Comparison of ENCODE assay signal across 16 cellular contexts in the genomic region with DNA sequence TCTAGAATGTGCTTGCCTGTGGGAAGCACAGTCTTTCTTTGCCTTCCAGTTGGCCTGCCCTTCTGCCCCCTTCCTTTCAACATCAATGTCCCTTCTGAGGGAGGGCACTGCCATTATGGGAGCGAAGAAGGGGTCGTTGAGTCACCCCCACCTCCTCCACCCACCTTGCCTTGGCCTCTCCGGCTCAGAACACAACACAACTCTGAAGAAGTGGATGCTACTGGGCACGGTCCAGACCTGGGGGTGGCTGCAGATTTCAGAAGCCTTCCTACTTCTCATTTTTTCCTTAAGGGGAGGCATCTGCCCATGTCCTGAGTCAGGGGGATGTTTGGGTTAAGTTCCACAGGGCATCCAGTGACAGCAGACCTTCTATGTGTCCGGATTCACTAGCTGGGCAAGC.
A peak's percentile ranks its signal among the peaks of the same experiment; 100 is the strongest.
DNase-seq lines count a peak whose midpoint lies in the region; ATAC-seq and TF ChIP-seq lines count a peak whose summit lies in the region.
"Had no signal": no experiment of that assay in that cellular context is flagged by ENCODE, and none has a peak within 500 bp of the region (broad histone marks: within the 10 kb centered on the region; RNA-seq: fewer than 3 reads in every experiment).

No MANE protein-coding gene starts in this region.

- peak overlapping the region; percentile 98 for H3K27ac ChIP-seq in stomach smooth muscle (ENCODE audit: low read length)
- H3K27ac ChIP-seq in CD8-positive, alpha-beta memory T cell (ENCODE audit: low read depth, low read length): no peak overlapping the region
- H3K27ac ChIP-seq: BLaER1 had no signal

- peaks cover 87% of the 10 kb centered on the region for H3K4me1 ChIP-seq in stomach smooth muscle (ENCODE audit: control insufficient read depth, insufficient read depth, low read length)
- no peaks in the 10 kb centered on the region for H3K4me1 ChIP-seq in CD8-positive, alpha-beta memory T cell (ENCODE audit: insufficient read depth, low read length)

- H3K27ac Mint-ChIP-seq in activated T-cell treated with anti-CD3 and anti-CD28 coated beads, Interleukin-2, amount 50 U/mL, for 24 hours: peak overlapping the region; percentile 53
- peak overlapping the region; percentile 6; the same call in 1 of the 2 replicates for H3K27ac Mint-ChIP-seq in WTC11
- peak overlapping the region in 1 of 8 donors; percentile 63 for H3K27ac Mint-ChIP-seq in CD8-positive, alpha-beta memory T cell

- CTCF ChIA-PET in WTC11 (lab: Charles Lee): interaction anchor here (1.1 to 1.6 kb wide), 2 partner anchors 14 to 17 kb away, joined by 3 to 4 read pairs; no protein-coding TSS in a partner anchor
- CTCF ChIA-PET in CD8-positive, alpha-beta memory T cell (lab: Charles Lee): no interaction called here

- intact Hi-C loops in left colon (cut with DNase I, micrococcal nuclease): no loop called here

- H3K4me3 Mint-ChIP-seq in activated T-cell treated with anti-CD3 and anti-CD28 coated beads, Interleukin-2, amount 50 U/mL, for 24 hours: no peak overlapping the region
- no peak overlapping the region for H3K4me3 Mint-ChIP-seq in activated T-cell treated with anti-CD3 and anti-CD28 coated beads, Interleukin-2, amount 50 U/mL, for 4 hours
- no peak overlapping the region for H3K4me3 Mint-ChIP-seq in WTC11
- no peak overlapping the region for H3K4me3 Mint-ChIP-seq in CD8-positive, alpha-beta memory T cell
- H3K4me3 Mint-ChIP-seq: H9 had no signal

- peaks cover 12% of the 10 kb centered on the region for H3K4me1 Mint-ChIP-seq in activated T-cell treated with anti-CD3 and anti-CD28 coated beads, Interleukin-2, amount 50 U/mL, for 24 hours (ENCODE audit: low read depth)
- H3K4me1 Mint-ChIP-seq in activated T-cell treated with anti-CD3 and anti-CD28 coated beads, Interleukin-2, amount 50 U/mL, for 4 hours (ENCODE audit: low read depth): peaks cover 11% of the 10 kb centered on the region
- peaks cover 49% of the 10 kb centered on the region for H3K4me1 Mint-ChIP-seq in WTC11
- peaks cover 2 to 9% (median 9%) of the 10 kb centered on the region in 3 donors for H3K4me1 Mint-ChIP-seq in CD8-positive, alpha-beta memory T cell

- no peak overlapping the region for H3K9ac ChIP-seq in stomach smooth muscle (ENCODE audit: low read length in 2 of 2)
- H3K9ac ChIP-seq: BLaER1 had no signal

- DNase-seq in activated T-cell treated with anti-CD3 and anti-CD28 coated beads, Interleukin-2, amount 50 U/mL, for 24 hours: no peak
- no peak for DNase-seq in activated T-cell treated with anti-CD3 and anti-CD28 coated beads, Interleukin-2, amount 50 U/mL, for 4 hours
- no peak for DNase-seq in WTC11 (ENCODE audit: low spot score)
- peak; percentile 9 for DNase-seq in islet precursor cell
- no peak for DNase-seq in left colon
- DNase-seq in CD8-positive, alpha-beta memory T cell: no peak
- DNase-seq in DMS53 treated with DMSO at 0.1 percent for 48 hours (lab: John Stamatoyannopoulos, UW; ENCODE audit: unreplicated experiment): no peak
- DNase-seq: 8988T, H9, Kasumi-1, NCI-H1417, NCI-H1930, NCI-H510A treated with DMSO at 0.1 percent for 48 hours, Peyer's patch had no signal

- no peaks in the 10 kb centered on the region for H3K27me3 ChIP-seq in stomach smooth muscle (ENCODE audit: control insufficient read depth in 1 of 2, insufficient read depth in 2 of 2, low read length in 2 of 2)
- no peaks in the 10 kb centered on the region for H3K27me3 ChIP-seq in CD8-positive, alpha-beta memory T cell (ENCODE audit: insufficient read depth, low read length, poor library complexity, severe bottlenecking)
- H3K27me3 ChIP-seq: BLaER1, Peyer's patch had no signal

- ATAC-seq in activated T-cell treated with anti-CD3 and anti-CD28 coated beads, Interleukin-2, amount 50 U/mL, for 4 hours: no peak
- ATAC-seq in WTC11: no peak
- no peak for ATAC-seq in left colon

- no peak for TF ChIP-seq CTCF in WTC11 (IDR thresholded peaks at IDR 0.05)

- no peak overlapping the region for H3K4me3 ChIP-seq in stomach smooth muscle (ENCODE audit: low read length in 2 of 2)
- no peak overlapping the region for H3K4me3 ChIP-seq in CD8-positive, alpha-beta memory T cell (ENCODE audit: low read length)
- H3K4me3 ChIP-seq: BLaER1, Peyer's patch had no signal

- peaks cover 21% of the 10 kb centered on the region for H3K36me3 Mint-ChIP-seq in activated T-cell treated with anti-CD3 and anti-CD28 coated beads, Interleukin-2, amount 50 U/mL, for 24 hours (ENCODE audit: low read depth)
- H3K36me3 Mint-ChIP-seq in activated T-cell treated with anti-CD3 and anti-CD28 coated beads, Interleukin-2, amount 50 U/mL, for 4 hours (ENCODE audit: insufficient read depth): peaks cover 9% of the 10 kb centered on the region
- H3K36me3 Mint-ChIP-seq in WTC11: peaks cover 4% of the 10 kb centered on the region
- peaks cover 0 to 2% (median 0%) of the 10 kb centered on the region in 3 donors for H3K36me3 Mint-ChIP-seq in CD8-positive, alpha-beta memory T cell

- peaks cover 0 to 2% of the 10 kb centered on the region in 2 donors for H3K36me3 ChIP-seq in stomach smooth muscle (ENCODE audit: control insufficient read depth in 2 of 2, insufficient read depth in 2 of 2, low read length in 2 of 2)
- no peaks in the 10 kb centered on the region for H3K36me3 ChIP-seq in CD8-positive, alpha-beta memory T cell (ENCODE audit: insufficient read depth, low read length)
- H3K36me3 ChIP-seq: Peyer's patch had no signal

- no peaks in the 10 kb centered on the region for H3K9me3 ChIP-seq in stomach smooth muscle (ENCODE audit: control insufficient read depth in 2 of 2, low read length in 2 of 2)
- no peaks in the 10 kb centered on the region for H3K9me3 ChIP-seq in CD8-positive, alpha-beta memory T cell (ENCODE audit: low read length)
- H3K9me3 ChIP-seq: Peyer's patch had no signal

- POLR2A ChIA-PET in WTC11 (lab: Charles Lee): no interaction called here
- POLR2A ChIA-PET in CD8-positive, alpha-beta memory T cell (lab: Charles Lee): no interaction called here

- peaks cover 5% of the 10 kb centered on the region for H3K9me3 Mint-ChIP-seq in activated T-cell treated with anti-CD3 and anti-CD28 coated beads, Interleukin-2, amount 50 U/mL, for 24 hours
- no peaks in the 10 kb centered on the region for H3K9me3 Mint-ChIP-seq in activated T-cell treated with anti-CD3 and anti-CD28 coated beads, Interleukin-2, amount 50 U/mL, for 4 hours
- H3K9me3 Mint-ChIP-seq in WTC11: peaks cover 12% of the 10 kb centered on the region
- no peaks in the 10 kb centered on the region for H3K9me3 Mint-ChIP-seq in CD8-positive, alpha-beta memory T cell
- H3K9me3 Mint-ChIP-seq: H9 had no signal

- H3K27me3 Mint-ChIP-seq in activated T-cell treated with anti-CD3 and anti-CD28 coated beads, Interleukin-2, amount 50 U/mL, for 24 hours: no peaks in the 10 kb centered on the region
- no peaks in the 10 kb centered on the region for H3K27me3 Mint-ChIP-seq in activated T-cell treated with anti-CD3 and anti-CD28 coated beads, Interleukin-2, amount 50 U/mL, for 4 hours (ENCODE audit: low read depth)
- H3K27me3 Mint-ChIP-seq in WTC11 (ENCODE audit: low read depth): no peaks in the 10 kb centered on the region; the same call in 1 of the 2 replicates
- H3K27me3 Mint-ChIP-seq in CD8-positive, alpha-beta memory T cell: no peaks in the 10 kb centered on the region

TF ChIP-seq in WTC11, 78 proteins besides CTCF, POLR2A, EP300 and RAD21 (continues in another document):
- TF ChIP-seq TP53 (CRISPR knock-in tag; IDR thresholded peaks at IDR 0.05) (no peak), SMAD4 (CRISPR knock-in tag; IDR thresholded peaks at IDR 0.05) (no peak), TEAD4 (CRISPR knock-in tag; IDR thresholded peaks at IDR 0.05) (no peak), SMAD3 (CRISPR knock-in tag; IDR thresholded peaks at IDR 0.05; ENCODE audit: borderline replicate concordance) (no peak), JUN (CRISPR knock-in tag; IDR thresholded peaks at IDR 0.05) (no peak), TEAD1 (CRISPR knock-in tag; IDR thresholded peaks at IDR 0.05) (no peak), HMGXB4 (CRISPR knock-in tag; IDR thresholded peaks at IDR 0.05) (no peak), E2F4 (CRISPR knock-in tag; IDR thresholded peaks at IDR 0.05; ENCODE audit: borderline replicate concordance, low read depth) (no peak)
- TF ChIP-seq, protein P1, sequence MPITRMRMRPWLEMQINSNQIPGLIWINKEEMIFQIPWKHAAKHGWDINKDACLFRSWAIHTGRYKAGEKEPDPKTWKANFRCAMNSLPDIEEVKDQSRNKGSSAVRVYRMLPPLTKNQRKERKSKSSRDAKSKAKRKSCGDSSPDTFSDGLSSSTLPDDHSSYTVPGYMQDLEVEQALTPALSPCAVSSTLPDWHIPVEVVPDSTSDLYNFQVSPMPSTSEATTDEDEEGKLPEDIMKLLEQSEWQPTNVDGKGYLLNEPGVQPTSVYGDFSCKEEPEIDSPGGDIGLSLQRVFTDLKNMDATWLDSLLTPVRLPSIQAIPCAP (CRISPR knock-in tag; IDR thresholded peaks at IDR 0.05): no peak
